In the genomic region with DNA sequence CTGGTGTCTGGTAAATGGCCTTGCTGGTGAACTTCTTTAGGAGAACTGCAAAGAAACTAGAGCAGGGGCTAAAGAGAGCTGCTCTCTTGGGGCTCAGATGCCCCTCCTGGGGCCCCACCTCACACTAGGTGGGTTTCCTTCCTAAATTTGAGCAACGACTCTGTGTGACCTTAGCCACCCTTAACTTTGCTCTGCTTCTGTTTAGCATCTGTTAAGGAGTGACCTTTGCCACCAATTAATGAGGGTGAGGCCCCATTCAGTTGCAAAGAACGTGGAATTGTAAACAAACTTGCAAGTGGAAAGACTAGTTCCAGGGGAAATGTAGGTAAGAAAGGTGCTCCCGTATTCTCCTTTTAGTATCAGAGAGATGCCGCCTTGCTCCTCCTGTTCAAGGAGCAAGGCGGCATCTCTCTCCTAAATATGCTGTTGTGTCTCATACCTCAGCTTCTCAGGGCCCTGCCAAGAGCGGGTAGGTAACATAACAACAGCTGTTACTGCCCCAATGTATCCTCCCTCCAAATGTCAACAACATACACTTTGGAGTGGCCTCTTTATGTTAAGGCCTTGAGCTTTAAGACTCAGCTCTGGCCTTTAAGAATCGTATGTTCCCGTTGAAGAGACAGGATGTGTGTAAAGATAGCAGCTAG, we compare ENCODE assay signal across 1 cellular context.
TF ChIP-seq lines count a peak whose summit lies in the region.

No MANE protein-coding gene starts in this region.

TF ChIP-seq in WTC11, 78 proteins besides CTCF, POLR2A, EP300 and RAD21 (continued from another document):
- TF ChIP-seq NR3C1 (CRISPR knock-in tag; conservative IDR thresholded peaks at IDR 0.05; ENCODE audit: low read depth): no peak
